ENCODE assay signal across 1 cellular context in genomic region chr4:147791870-147792269, GRCh38.
TF ChIP-seq lines count a peak whose summit lies in the region.

No MANE protein-coding gene starts in this region.

TF ChIP-seq in WTC11, 78 proteins besides CTCF, POLR2A, EP300 and RAD21 (continued from another document):
- TF ChIP-seq ZNF532 (CRISPR knock-in tag; IDR thresholded peaks at IDR 0.05; ENCODE audit: borderline replicate concordance) (no peak), AR (CRISPR knock-in tag; IDR thresholded peaks at IDR 0.05) (no peak), ZNF512 (CRISPR knock-in tag; IDR thresholded peaks at IDR 0.05; ENCODE audit: borderline replicate concordance) (no peak), IRF1 (CRISPR knock-in tag; IDR thresholded peaks at IDR 0.05) (no peak), ZNF671 (CRISPR knock-in tag; IDR thresholded peaks at IDR 0.05) (no peak), ZMAT4 (CRISPR knock-in tag; IDR thresholded peaks at IDR 0.05) (no peak), ZNF281 (CRISPR knock-in tag; IDR thresholded peaks at IDR 0.05) (no peak), NFYB (CRISPR knock-in tag; conservative IDR thresholded peaks at IDR 0.05; ENCODE audit: low read depth) (no peak), TCF7 (CRISPR knock-in tag; IDR thresholded peaks at IDR 0.05; ENCODE audit: low read depth) (no peak), FOXK1 (CRISPR knock-in tag; IDR thresholded peaks at IDR 0.05) (no peak), MYBL2 (CRISPR knock-in tag; IDR thresholded peaks at IDR 0.05) (no peak), OVOL2 (CRISPR knock-in tag; IDR thresholded peaks at IDR 0.05; ENCODE audit: borderline replicate concordance) (no peak), CREB1 (CRISPR knock-in tag; IDR thresholded peaks at IDR 0.05) (no peak)
